ENCODE assay signal across 8 cellular contexts in genomic region chr12:132190012-132190755, GRCh38. TPM values are rescaled to one million over a fixed set of nuclear protein-coding genes. Genes with fewer than 3 reads are reported as not detected.
DNase-seq lines count a peak whose midpoint lies in the region; ATAC-seq and TF ChIP-seq lines count a peak whose summit lies in the region.

No MANE protein-coding gene starts in this region.

- DNase-seq in Calu3 (no peak), MV-4-11 (lab: John Stamatoyannopoulos, UW) (no peak), DMS153 treated with DMSO at 0.1 percent for 48 hours (lab: John Stamatoyannopoulos, UW; ENCODE audit: unreplicated experiment) (no peak), NCI-H1105 (lab: John Stamatoyannopoulos, UW) (no peak)

- H3K4me1 ChIP-seq in OCI-LY1 (ENCODE audit: insufficient read depth, low read length, severe bottlenecking) (peaks cover 8% of the 10 kb centered on the region), neuron (ENCODE audit: insufficient read depth, low read length) (peaks cover 7% of the 10 kb centered on the region)

- no peaks in the 10 kb centered on the region for H3K79me2 ChIP-seq in OCI-LY1 (ENCODE audit: insufficient read depth, low read length)

- no peaks in the 10 kb centered on the region for H3K9me2 ChIP-seq in OCI-LY1 (ENCODE audit: low read depth, low read length)

- ATAC-seq in GM21717 (IDR thresholded peaks at IDR 0.05; ENCODE audit: unreplicated experiment) (peak; percentile 27), esophagus mucosa (peak; percentile 1)

- H2AFZ ChIP-seq in OCI-LY1 (ENCODE audit: low read length) (no peak overlapping the region), neuron (ENCODE audit: low read depth, low read length) (peak overlapping the region; percentile 72)

- CTCF ChIA-PET in Calu3 (lab: Charles Lee), result interaction anchor here (0.6 to 1.3 kb wide), 5 partner anchors 12 to 36 kb away, joined by 3 to 5 read pairs (median 4); no protein-coding TSS in a partner anchor

- H3K27ac ChIP-seq in OCI-LY1 (ENCODE audit: low read depth, low read length, poor library complexity, severe bottlenecking), result no peak overlapping the region

- H3K27ac Mint-ChIP-seq in Calu3 (ENCODE audit: unreplicated experiment), result no peak overlapping the region

- H3K4me3 ChIP-seq in OCI-LY1 (ENCODE audit: low read depth, low read length, poor library complexity, severe bottlenecking) (peak overlapping the region; percentile 62), neuron (ENCODE audit: low read length) (peak overlapping the region; percentile 48)

- no peaks in the 10 kb centered on the region for H3K36me3 ChIP-seq in OCI-LY1 (ENCODE audit: insufficient read depth, low read length)
- no peaks in the 10 kb centered on the region for H3K36me3 ChIP-seq in neuron (ENCODE audit: insufficient read depth, low read length)

- H3K9me3 ChIP-seq in OCI-LY1 (ENCODE audit: low read length) (peaks cover 7% of the 10 kb centered on the region), neuron (ENCODE audit: low read length) (peaks cover 8% of the 10 kb centered on the region)

- peak overlapping the region; percentile 66 for H3K4me3 Mint-ChIP-seq in Calu3 (ENCODE audit: low read depth, unreplicated experiment)

- TSS peak; percentile 85 for BruUV-seq in Calu3 (replicated peaks; lab: Mats Ljungman, UMichigan)

- peaks cover 56% of the 10 kb centered on the region for H3K27me3 Mint-ChIP-seq in Calu3 (ENCODE audit: unreplicated experiment)

- peak overlapping the region; percentile 72 for H3K4me2 ChIP-seq in OCI-LY1 (ENCODE audit: low read length)

- H3K36me3 Mint-ChIP-seq in Calu3 (ENCODE audit: insufficient read depth, unreplicated experiment), result peaks cover 31% of the 10 kb centered on the region

- H3K9me3 Mint-ChIP-seq in Calu3 (ENCODE audit: low read depth, unreplicated experiment), result peaks cover 2% of the 10 kb centered on the region

- peaks cover 8% of the 10 kb centered on the region for H3K4me1 Mint-ChIP-seq in Calu3 (ENCODE audit: low read depth, unreplicated experiment)

- TF ChIP-seq CTCF in Calu3 (IDR thresholded peaks at IDR 0.05; ENCODE audit: unreplicated experiment) (no peak), OCI-LY1 (IDR thresholded peaks at IDR 0.05; ENCODE audit: low read length) (no peak)

- no peaks in the 10 kb centered on the region for H4K20me1 ChIP-seq in OCI-LY1 (ENCODE audit: insufficient read depth, low read length)

- H3F3A ChIP-seq in OCI-LY1 (ENCODE audit: insufficient read depth, low read length), result no peaks in the 10 kb centered on the region

- intact Hi-C loops in Calu3 (cut with micrococcal nuclease; ENCODE audit: unreplicated experiment), result no loop called here

- H3K27me3 ChIP-seq in OCI-LY1 (ENCODE audit: insufficient read depth, low read length), result no peaks in the 10 kb centered on the region; the same call in 1 of the 2 replicates
- H3K27me3 ChIP-seq in neuron (ENCODE audit: insufficient read depth, low read length), result peaks cover 66% of the 10 kb centered on the region

- peak overlapping the region; percentile 59 for H3K9ac ChIP-seq in OCI-LY1 (ENCODE audit: low read length)

RNA-seq across cellular contexts. Expression of gene NOC4L, which starts 45.9 kb away (rescaled TPM):
- total RNA-seq in Calu3 (2022) (62.5 and 67.3 TPM in 2 replicates), esophagus mucosa (18.1 TPM)

RNA-seq across cellular contexts. Expression of gene DDX51, which starts 46.1 kb away (rescaled TPM):
- 46.3 and 48.0 TPM in 2 replicates for total RNA-seq in Calu3 (2022)
- total RNA-seq in esophagus mucosa, result 9.0 TPM
